8 cellular contexts compared by ENCODE assay signal in genomic region chr16:85462405-85463227, GRCh38.
DNase-seq lines count a peak whose midpoint lies in the region; ATAC-seq and TF ChIP-seq lines count a peak whose summit lies in the region.

No MANE protein-coding gene starts in this region.

- no peaks in the 10 kb centered on the region for H3K36me3 ChIP-seq in HAP-1 (replicated peaks)
- no peaks in the 10 kb centered on the region for H3K36me3 ChIP-seq in adrenal gland (replicated peaks in 1 of 2)
- H3K36me3 ChIP-seq in mucosa of rectum (ENCODE audit: control insufficient read depth in 2 of 2, insufficient read depth in 2 of 2, low read length in 2 of 2): no peaks in the 10 kb centered on the region

- peak overlapping the region in 2 of 5 donors; percentile 66 to 75 for H3K27ac ChIP-seq in adrenal gland
- H3K27ac ChIP-seq in mucosa of rectum (ENCODE audit: low read depth in 2 of 2, low read length in 2 of 2): peak overlapping the region in 1 of 2 donors; percentile 43

- no peaks in the 10 kb centered on the region for H3K27me3 ChIP-seq in HAP-1 (ENCODE audit: low read depth)
- H3K27me3 ChIP-seq in adrenal gland: no peaks in the 10 kb centered on the region
- H3K27me3 ChIP-seq in mucosa of rectum (ENCODE audit: control insufficient read depth in 2 of 2, insufficient read depth in 2 of 2, low read length in 2 of 2): peaks cover 12 to 23% of the 10 kb centered on the region in 2 donors

- ATAC-seq in GM19397 (IDR thresholded peaks at IDR 0.05; ENCODE audit: unreplicated experiment): no peak
- no peak for ATAC-seq in HG02759 (IDR thresholded peaks at IDR 0.05; ENCODE audit: unreplicated experiment)

- H3K9ac ChIP-seq in mucosa of rectum (ENCODE audit: low read depth in 1 of 2, low read length in 2 of 2): peak overlapping the region; percentile 32 to 40

- H3K4me1 ChIP-seq in HAP-1 (peaks cover 32% of the 10 kb centered on the region), adrenal gland (replicated peaks in 1 of 2) (peaks cover 33 to 64% of the 10 kb centered on the region in 2 donors), mucosa of rectum (ENCODE audit: control insufficient read depth in 2 of 2, insufficient read depth in 2 of 2, low read length in 2 of 2) (peaks cover 23 to 24% of the 10 kb centered on the region in 2 donors)

- TF ChIP-seq CTCF in adrenal gland (IDR thresholded peaks at IDR 0.05): no peak

- H3K4me3 ChIP-seq in HAP-1 (peak overlapping the region; percentile 11), adrenal gland (peak overlapping the region in 1 of 4 donors; percentile 49), mucosa of rectum (ENCODE audit: low read length in 2 of 2) (peak overlapping the region; percentile 33 to 48)

- intact Hi-C loops in adrenal gland (cut with DNase I): no loop called here

- no peaks in the 10 kb centered on the region for H3K9me3 ChIP-seq in HAP-1
- H3K9me3 ChIP-seq in adrenal gland (replicated peaks in 1 of 3): no peaks in the 10 kb centered on the region
- no peaks in the 10 kb centered on the region for H3K9me3 ChIP-seq in mucosa of rectum (ENCODE audit: control insufficient read depth in 2 of 2, low read length in 2 of 2)

- peak; percentile 28 to 64 for DNase-seq in HAP-1 (ENCODE audit: low spot score in 2 of 2)
- DNase-seq in NCI-H510A treated with DMSO at 0.1 percent for 48 hours (lab: John Stamatoyannopoulos, UW): peak; percentile 80
- DNase-seq in adrenal gland: peak in 4 of 7 donors; percentile 45 to 57 (median 54)
- DNase-seq in activated CD4-positive, CD25-positive, alpha-beta regulatory T cell (lab: John Stamatoyannopoulos, UW): no peak
- no peak for DNase-seq in foreskin melanocyte

- 0 to 7% (median 5%) methylated on average over 4 to 83 of the region's 85 CpGs for WGBS in adrenal gland, 4 donors

- in situ Hi-C loops in HAP-1 (cut with MboI; ENCODE audit: low sequenced_read_pairs): no loop called here

- TF ChIP-seq POLR2A in adrenal gland (IDR thresholded peaks at IDR 0.05): no peak

Comparison
In these comparisons a context has a peak if more than half of its experiments do, and no peak if none do; other contexts are left out.
1. DNase-seq: peak in HAP-1 (2 of 2), NCI-H510A treated with DMSO at 0.1 percent for 48 hours (single experiment) and adrenal gland (4 of 7); none in activated CD4-positive, CD25-positive, alpha-beta regulatory T cell (0 of 4) and foreskin melanocyte (single experiment).